In genomic region chr15:89958107-89958805, GRCh38 we compare ENCODE assay signal across 15 cellular contexts. TPM values are rescaled to one million over a fixed set of nuclear protein-coding genes. Genes with fewer than 3 reads are reported as not detected.
A peak's percentile ranks its signal among the peaks of the same experiment; 100 is the strongest.
DNase-seq lines count a peak whose midpoint lies in the region; ATAC-seq and TF ChIP-seq lines count a peak whose summit lies in the region.
"Had no signal": no experiment of that assay in that cellular context is flagged by ENCODE, and none has a peak within 500 bp of the region (broad histone marks: within the 10 kb centered on the region; RNA-seq: fewer than 3 reads in every experiment).

No MANE protein-coding gene starts in this region.

- DNase-seq in PC-9 (peak; percentile 40 to 62), chondrocyte (ENCODE audit: low spot score) (peak; percentile 55), lower lobe of right lung (peak; percentile 53), upper lobe of right lung (peak; percentile 61), adrenal gland (no peak), NOMO-1 treated with dmso at 0.1 percent for 144 hours (lab: John Stamatoyannopoulos, UW; ENCODE audit: unreplicated experiment) (no peak)
- DNase-seq in naive thymus-derived CD8-positive, alpha-beta T cell: no peak
- DNase-seq: activated gamma-delta T cell treated with Interleukin-2 at 50 U/mL for 16 hours, BE2C, cortex of kidney, DMS153, NCI-H1694, NCI-H69 had no signal

- H3K36me3 ChIP-seq in PC-9 (ENCODE audit: low read depth) (no peaks in the 10 kb centered on the region), lower lobe of right lung (no peaks in the 10 kb centered on the region), upper lobe of right lung (no peaks in the 10 kb centered on the region), adrenal gland (replicated peaks in 1 of 2) (no peaks in the 10 kb centered on the region)
- H3K36me3 ChIP-seq: BE2C had no signal

- no peaks in the 10 kb centered on the region for H3K9me2 ChIP-seq in PC-9 (ENCODE audit: insufficient read depth)

- no peak overlapping the region for H3K27ac ChIP-seq in PC-9
- H3K27ac ChIP-seq in lower lobe of right lung: peak overlapping the region; percentile 31
- H3K27ac ChIP-seq in upper lobe of right lung: no peak overlapping the region
- H3K27ac ChIP-seq in adrenal gland: no peak overlapping the region

- H3F3A ChIP-seq in PC-9 (ENCODE audit: insufficient read depth, low read depth): no peaks in the 10 kb centered on the region

- no TSS peak for BruUV-seq in PC-9 (replicated peaks; lab: Mats Ljungman, UMichigan)

- H3K36me3 Mint-ChIP-seq in chondrocyte (ENCODE audit: low read depth): no peaks in the 10 kb centered on the region
- no peaks in the 10 kb centered on the region for H3K36me3 Mint-ChIP-seq in naive thymus-derived CD8-positive, alpha-beta T cell

- no peak overlapping the region for H3K27ac Mint-ChIP-seq in chondrocyte (ENCODE audit: unreplicated experiment)
- peak overlapping the region in 2 of 10 donors; percentile 32 to 34 for H3K27ac Mint-ChIP-seq in naive thymus-derived CD8-positive, alpha-beta T cell

- POLR2A ChIA-PET in PC-9 (lab: Charles Lee; ENCODE audit: unreplicated experiment): interaction anchor here (0.6 kb wide), 1 partner anchor 1092 kb away, joined by 3 read pairs; no protein-coding TSS in a partner anchor
- POLR2A ChIA-PET in naive thymus-derived CD8-positive, alpha-beta T cell (lab: Charles Lee): no interaction called here

- peaks cover 7% of the 10 kb centered on the region; the same call in 1 of the 2 replicates for H3K4me1 ChIP-seq in PC-9 (replicated peaks; ENCODE audit: insufficient read depth)
- H3K4me1 ChIP-seq in lower lobe of right lung: no peaks in the 10 kb centered on the region
- H3K4me1 ChIP-seq in upper lobe of right lung: no peaks in the 10 kb centered on the region
- H3K4me1 ChIP-seq in adrenal gland (replicated peaks in 1 of 2): no peaks in the 10 kb centered on the region

- H3K27me3 ChIP-seq in PC-9 (ENCODE audit: insufficient read depth, low read depth): no peaks in the 10 kb centered on the region
- no peaks in the 10 kb centered on the region for H3K27me3 ChIP-seq in lower lobe of right lung (ENCODE audit: low read depth)
- H3K27me3 ChIP-seq in upper lobe of right lung: no peaks in the 10 kb centered on the region
- H3K27me3 ChIP-seq in adrenal gland: no peaks in the 10 kb centered on the region
- H3K27me3 ChIP-seq: BE2C had no signal

- H3K27me3 Mint-ChIP-seq in chondrocyte (ENCODE audit: low read depth): no peaks in the 10 kb centered on the region
- no peaks in the 10 kb centered on the region for H3K27me3 Mint-ChIP-seq in naive thymus-derived CD8-positive, alpha-beta T cell

- H3K4me3 Mint-ChIP-seq in chondrocyte (ENCODE audit: unreplicated experiment): no peak overlapping the region
- no peak overlapping the region for H3K4me3 Mint-ChIP-seq in naive thymus-derived CD8-positive, alpha-beta T cell

- H3K79me2 ChIP-seq in PC-9 (ENCODE audit: low read depth): no peaks in the 10 kb centered on the region

- no peak overlapping the region for H3K4me2 ChIP-seq in PC-9

- H4K20me1 ChIP-seq in PC-9 (ENCODE audit: insufficient read depth): no peaks in the 10 kb centered on the region

- TF ChIP-seq POLR2A in adrenal gland (IDR thresholded peaks at IDR 0.05): no peak

- TF ChIP-seq CTCF in PC-9 (conservative IDR thresholded peaks at IDR 0.05) (no peak), chondrocyte (IDR thresholded peaks at IDR 0.05) (no peak), lower lobe of right lung (IDR thresholded peaks at IDR 0.05) (no peak), upper lobe of right lung (IDR thresholded peaks at IDR 0.05) (no peak), adrenal gland (IDR thresholded peaks at IDR 0.05) (no peak)

- ATAC-seq in lower lobe of right lung: peak; percentile 18 to 45
- ATAC-seq in upper lobe of right lung: peak; percentile 52
- no peak for ATAC-seq in naive thymus-derived CD8-positive, alpha-beta T cell
- ATAC-seq: activated CD4-positive, CD25-positive, alpha-beta regulatory T cell treated with anti-CD3 and anti-CD28 coated beads, Interleukin-2, amount 50 U/mL, for 24 hours had no signal

- H3K9me3 ChIP-seq in PC-9 (ENCODE audit: insufficient read depth, low read depth) (no peaks in the 10 kb centered on the region), lower lobe of right lung (no peaks in the 10 kb centered on the region), upper lobe of right lung (no peaks in the 10 kb centered on the region), adrenal gland (replicated peaks in 1 of 3) (no peaks in the 10 kb centered on the region)
- H3K9me3 ChIP-seq: BE2C had no signal

- peaks cover 3% of the 10 kb centered on the region for H3K4me1 Mint-ChIP-seq in chondrocyte (ENCODE audit: low read depth)
- no peaks in the 10 kb centered on the region for H3K4me1 Mint-ChIP-seq in naive thymus-derived CD8-positive, alpha-beta T cell

- intact Hi-C loops in PC-9 (cut with micrococcal nuclease; ENCODE audit: unreplicated experiment) (no loop called here), lower lobe of right lung (cut with DNase I) (no loop called here), upper lobe of right lung (cut with DNase I) (no loop called here), adrenal gland (cut with DNase I) (no loop called here)

- 87 to 93% (median 91%) methylated on average over 14 to 18 of the region's 18 CpGs for WGBS in adrenal gland, 4 donors

- H3K9me3 Mint-ChIP-seq in chondrocyte (ENCODE audit: low read depth): no peaks in the 10 kb centered on the region
- peaks cover 0 to 5% (median 2%) of the 10 kb centered on the region in 9 donors for H3K9me3 Mint-ChIP-seq in naive thymus-derived CD8-positive, alpha-beta T cell

- no peak overlapping the region for H2AFZ ChIP-seq in PC-9

- H3K4me3 ChIP-seq in PC-9 (no peak overlapping the region), lower lobe of right lung (no peak overlapping the region), upper lobe of right lung (no peak overlapping the region), adrenal gland (no peak overlapping the region)

- CTCF ChIA-PET in PC-9 (lab: Charles Lee): no interaction called here

RNA-seq across cellular contexts. Expression of gene ZNF710, which starts 42.9 kb away (rescaled TPM):
- total RNA-seq in PC-9 (2021) (23.4 and 25.2 TPM in 2 replicates), chondrocyte (6.7 to 14.4 TPM (median 12.9 TPM) in 3 replicates), lower lobe of right lung (50.7 TPM), upper lobe of right lung (47.9 TPM), adrenal gland (10 to 100 TPM in 7 of 8 donors, 1 to 10 TPM in 1; 4.1 to 23.1 (median 15.5) TPM)
- 10 to 100 TPM; 13.8 to 14.5 TPM for total RNA-seq in naive thymus-derived CD8-positive, alpha-beta T cell
- 1 to 10 TPM in 1 of 3 donors, under 1 TPM in 2; 0.23 to 1.8 (median 0.47) TPM for polyA plus RNA-seq in naive thymus-derived CD8-positive, alpha-beta T cell
- 10 to 100 TPM in 2 of 3 donors, 1 to 10 TPM in 1; 7.4 to 59.0 (median 32.2) TPM for polyA plus RNA-seq in adrenal gland

RNA-seq across cellular contexts. Expression of gene ARPIN, which starts 45.5 kb away (rescaled TPM):
- 28.6 and 30.4 TPM in 2 replicates for total RNA-seq in PC-9 (2021)
- total RNA-seq in chondrocyte: 17.0 to 24.2 TPM (median 18.2 TPM) in 3 replicates
- total RNA-seq in lower lobe of right lung: 30.9 TPM
- 30.5 TPM for total RNA-seq in upper lobe of right lung
- under 1 TPM in 1 of 2 experiments, not detected in 1; 0.14 TPM for total RNA-seq in naive thymus-derived CD8-positive, alpha-beta T cell
- not detected for polyA plus RNA-seq in naive thymus-derived CD8-positive, alpha-beta T cell
- total RNA-seq in adrenal gland: 10 to 100 TPM in 6 of 8 donors, 1 to 10 TPM in 2; 5.6 to 18.2 (median 13.1) TPM
- polyA plus RNA-seq in adrenal gland: 1 to 10 TPM; 5.6 to 7.5 (median 5.6) TPM
- total RNA-seq: T-helper 1 cell treated with Interleukin-12 subunit alpha and Interleukin-12 subunit beta and Interleukin-4 antibody, amounts not matched to agents 30 ng/mL and 1 ng/mL, for 36 hours had no signal

Comparison
In these comparisons a context has a peak if more than half of its experiments do, and no peak if none do; other contexts are left out.
1. DNase-seq: peak in PC-9 (2 of 2), chondrocyte (single experiment), lower lobe of right lung (single experiment) and upper lobe of right lung (single experiment); none in naive thymus-derived CD8-positive, alpha-beta T cell (0 of 10), adrenal gland (0 of 7) and NOMO-1 treated with dmso at 0.1 percent for 144 hours (single experiment).
2. ATAC-seq: peak in lower lobe of right lung (2 of 2) and upper lobe of right lung (single experiment); none in naive thymus-derived CD8-positive, alpha-beta T cell (0 of 2).
3. RNA of gene ARPIN, which starts 45.5 kb away (total RNA-seq): 30.9 TPM in lower lobe of right lung (single experiment), 30.5 TPM in upper lobe of right lung (single experiment), 28.6 to 30.4 TPM in PC-9, 17.0 to 24.2 TPM in chondrocyte and 5.6 to 18.2 TPM in adrenal gland; 0.14 TPM in naive thymus-derived CD8-positive, alpha-beta T cell; every median in the first group is over 4 times any median in the second.